ENCODE assay signal across 10 cellular contexts in the genomic region with DNA sequence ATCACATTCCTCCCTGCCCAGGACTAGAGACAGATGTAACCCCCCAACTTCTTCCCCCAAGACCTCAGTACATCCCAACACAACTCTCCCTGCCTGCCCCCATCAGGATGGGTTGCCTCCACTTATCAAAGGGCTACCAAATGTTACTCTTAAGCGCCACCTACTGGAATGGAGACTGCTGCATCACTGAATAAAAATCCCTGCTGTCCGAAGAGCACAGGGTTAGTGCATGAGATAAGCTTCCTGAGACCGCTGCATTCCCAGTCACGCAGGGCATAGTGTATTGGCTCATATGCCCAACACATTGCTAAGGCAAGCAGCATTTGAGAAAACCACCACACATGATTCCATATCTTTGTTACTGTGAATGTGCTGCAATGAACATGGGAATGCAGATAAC.
A peak's percentile ranks its signal among the peaks of the same experiment; 100 is the strongest.
DNase-seq lines count a peak whose midpoint lies in the region; ATAC-seq and TF ChIP-seq lines count a peak whose summit lies in the region.
"Had no signal": no experiment of that assay in that cellular context is flagged by ENCODE, and none has a peak within 500 bp of the region (broad histone marks: within the 10 kb centered on the region; RNA-seq: fewer than 3 reads in every experiment).

No MANE protein-coding gene starts in this region.

- H3K4me3 ChIP-seq in left ventricle myocardium inferior (no peak overlapping the region), right cardiac atrium (ENCODE audit: low read length) (no peak overlapping the region), stomach (no peak overlapping the region)

- H3K36me3 ChIP-seq in left ventricle myocardium inferior (no peaks in the 10 kb centered on the region), stomach (no peaks in the 10 kb centered on the region)

- H3K27me3 ChIP-seq in left ventricle myocardium inferior (ENCODE audit: low read depth) (no peaks in the 10 kb centered on the region), right cardiac atrium (ENCODE audit: control insufficient read depth, insufficient read depth) (no peaks in the 10 kb centered on the region), stomach (no peaks in the 10 kb centered on the region)

- H3K9me3 ChIP-seq in left ventricle myocardium inferior (replicated peaks) (no peaks in the 10 kb centered on the region), right cardiac atrium (ENCODE audit: control insufficient read depth, low read length) (no peaks in the 10 kb centered on the region), stomach (no peaks in the 10 kb centered on the region)

- no peak for TF ChIP-seq EP300 in stomach (IDR thresholded peaks at IDR 0.05)

- DNase-seq in left ventricle myocardium inferior (no peak), right cardiac atrium (no peak), NCI-H146 (lab: John Stamatoyannopoulos, UW) (peak; percentile 20), erythroblast (lab: John Stamatoyannopoulos, UW) (peak; percentile 10 to 23), stomach (no peak), NCI-H187 treated with DMSO at 0.1 percent for 48 hours (lab: John Stamatoyannopoulos, UW) (no peak), NCI-H187 (lab: John Stamatoyannopoulos, UW) (no peak)
- DNase-seq: activated CD8-positive, alpha-beta memory T cell treated with anti-CD3 and anti-CD28 coated beads, Interleukin-2, amount 50 U/mL, for 4 hours; DMS79 had no signal

- intact Hi-C loops in left ventricle myocardium inferior (cut with micrococcal nuclease) (no loop called here), right cardiac atrium (cut with DNase I) (no loop called here), stomach (cut with DNase I; ENCODE audit: low total_unique reads) (no loop called here)

- H3K27ac ChIP-seq in left ventricle myocardium inferior (replicated peaks) = no peak overlapping the region
- H3K27ac ChIP-seq in right cardiac atrium (ENCODE audit: low read length) = no peak overlapping the region
- H3K27ac ChIP-seq in stomach = no peak overlapping the region

- TF ChIP-seq POLR2A in erythroblast (IDR thresholded peaks at IDR 0.05; ENCODE audit: low read length) (no peak), stomach (IDR thresholded peaks at IDR 0.05) (no peak)

- 28% methylated on average over 4 of the region's 4 CpGs for WGBS in right cardiac atrium
- WGBS in stomach, 5 donors = 24 to 52% (median 34%) methylated on average over 3 to 4 of the region's 4 CpGs

- TF ChIP-seq CTCF in left ventricle myocardium inferior (IDR thresholded peaks at IDR 0.05; ENCODE audit: borderline replicate concordance) (peak; percentile 17), stomach (IDR thresholded peaks at IDR 0.05) (no peak)

- no peak for ATAC-seq in right cardiac atrium
- ATAC-seq in HG03521 (IDR thresholded peaks at IDR 0.05; ENCODE audit: unreplicated experiment) = no peak

- H3K4me1 ChIP-seq in left ventricle myocardium inferior = no peaks in the 10 kb centered on the region
- H3K4me1 ChIP-seq in right cardiac atrium (ENCODE audit: control insufficient read depth, insufficient read depth, low read length) = no peaks in the 10 kb centered on the region
- H3K4me1 ChIP-seq in stomach = no peaks in the 10 kb centered on the region

Comparison
In these comparisons a context has a peak if more than half of its experiments do, and no peak if none do; other contexts are left out.
1. DNase-seq: peak in NCI-H146 (single experiment) and erythroblast (2 of 2); none in left ventricle myocardium inferior (single experiment), right cardiac atrium (0 of 3), stomach (single experiment), NCI-H187 treated with DMSO at 0.1 percent for 48 hours (single experiment) and NCI-H187 (0 of 2).